22 cellular contexts compared by ENCODE assay signal in genomic region chr17:12406623-12407228, GRCh38.
DNase-seq lines count a peak whose midpoint lies in the region; ATAC-seq and FAIRE-seq lines count a peak whose summit lies in the region.
"Had no signal": no experiment of that assay in that cellular context is flagged by ENCODE, and none has a peak within 500 bp of the region (broad histone marks: within the 10 kb centered on the region; RNA-seq: fewer than 3 reads in every experiment).

No MANE protein-coding gene starts in this region.

- DNase-seq in EH (ENCODE audit: low read depth) (peak; percentile 69), ecto neural progenitor cell (ENCODE audit: low spot score) (peak; percentile 24), NCI-H524 (lab: John Stamatoyannopoulos, UW) (no peak), KG1 (lab: John Stamatoyannopoulos, UW) (no peak)
- no peak for DNase-seq in activated CD4-positive, alpha-beta T cell treated with anti-CD3 and anti-CD28 coated beads, Interleukin-2, amount 50 U/mL, for 1 hour
- DNase-seq: ACHN; activated naive CD8-positive, alpha-beta T cell treated with anti-CD3 and anti-CD28 coated beads, Interleukin-2, amount 50 U/mL, for 24 hours; caudate nucleus; H9; NCI-H1694; psoas muscle; SK-N-SH; small intestine; stimulated activated CD4-positive, alpha-beta T cell treated with anti-CD3 and anti-CD28 coated beads, Interleukin-4, amount 100 ng/mL, for 1 hour; T-helper 9 cell had no signal

- no peak overlapping the region for H3K4me3 ChIP-seq in rectal smooth muscle tissue (ENCODE audit: low read length)
- H3K4me3 ChIP-seq: psoas muscle, vagina had no signal

- no peaks in the 10 kb centered on the region for H3K27me3 ChIP-seq in rectal smooth muscle tissue (ENCODE audit: control insufficient read depth, insufficient read depth, low read length)
- H3K27me3 ChIP-seq: vagina had no signal

- ATAC-seq in HG02981 (IDR thresholded peaks at IDR 0.05; ENCODE audit: unreplicated experiment), result no peak
- ATAC-seq: activated naive CD8-positive, alpha-beta T cell treated with anti-CD3 and anti-CD28 coated beads, Interleukin-2, amount 50 U/mL, for 24 hours; natural killer cell treated with Interleukin-12 subunit alpha and Interleukin-12 subunit beta and Interleukin-15 and Interleukin-18, amount 100 ng/mL, for 72 hours; psoas muscle had no signal

- peaks cover 23% of the 10 kb centered on the region for H3K4me1 ChIP-seq in rectal smooth muscle tissue (ENCODE audit: control insufficient read depth, insufficient read depth, low read length)
- H3K4me1 ChIP-seq: psoas muscle had no signal

- peak overlapping the region; percentile 82 for H3K27ac ChIP-seq in rectal smooth muscle tissue (ENCODE audit: low read depth, low read length)
- H3K27ac ChIP-seq: psoas muscle, vagina had no signal

- peak; percentile 93 for FAIRE-seq in islet of Langerhans (lab: Jason Lieb, UNC)
- FAIRE-seq: keratinocyte, RCC 7860, small intestine had no signal

- H3K9ac ChIP-seq in rectal smooth muscle tissue (ENCODE audit: low read length), result no peak overlapping the region
- H3K9ac ChIP-seq: SK-N-SH had no signal

- no peaks in the 10 kb centered on the region for H3K36me3 ChIP-seq in rectal smooth muscle tissue (ENCODE audit: control insufficient read depth, insufficient read depth, low read length)
- H3K36me3 ChIP-seq: vagina had no signal

Comparison
In these comparisons a context has a peak if more than half of its experiments do, and no peak if none do; other contexts are left out.
1. DNase-seq: peak in EH (single experiment) and ecto neural progenitor cell (single experiment); none in NCI-H524 (0 of 2), KG1 (single experiment) and activated CD4-positive, alpha-beta T cell treated with anti-CD3 and anti-CD28 coated beads, Interleukin-2, amount 50 U/mL, for 1 hour (single experiment).